24 cellular contexts compared by ENCODE assay signal in the genomic region with DNA sequence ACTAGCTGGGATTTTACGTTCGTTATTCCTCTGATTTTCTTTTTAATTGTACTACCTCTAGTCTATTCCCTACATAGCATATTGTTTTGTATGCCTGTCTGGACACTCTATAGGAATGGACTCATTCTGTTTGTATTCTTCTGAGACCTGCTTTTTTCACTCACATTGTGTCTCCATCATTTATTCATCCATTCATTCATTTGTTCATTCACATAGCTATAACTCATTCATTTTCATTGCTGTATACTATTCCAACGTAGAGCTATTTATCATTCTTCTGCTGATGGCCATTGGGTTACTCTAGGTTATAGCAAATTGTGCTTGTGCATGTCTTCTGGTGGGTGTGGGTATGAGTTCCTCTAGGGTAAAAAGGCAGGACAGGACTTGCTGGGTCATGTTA.
A peak's percentile ranks its signal among the peaks of the same experiment; 100 is the strongest.
DNase-seq lines count a peak whose midpoint lies in the region; ATAC-seq, FAIRE-seq and TF ChIP-seq lines count a peak whose summit lies in the region.
"Had no signal": no experiment of that assay in that cellular context is flagged by ENCODE, and none has a peak within 500 bp of the region (broad histone marks: within the 10 kb centered on the region; RNA-seq: fewer than 3 reads in every experiment).

No MANE protein-coding gene starts in this region.

- no peaks in the 10 kb centered on the region for H3K9me3 ChIP-seq in HCT116 (ENCODE audit: control insufficient read depth in 1 of 2, insufficient read depth in 1 of 2, low read depth in 1 of 2, low read length in 2 of 2)
- no peaks in the 10 kb centered on the region for H3K9me3 ChIP-seq in neutrophil
- H3K9me3 ChIP-seq in HAP-1: no peaks in the 10 kb centered on the region
- H3K9me3 ChIP-seq: A549; BE2C; BLaER1 treated with 17β-estradiol and CSF1 and Interleukin-3, amounts not matched to agents 10 nM and 100 nM; Caco-2 had no signal

- no peak overlapping the region for H3K27ac Mint-ChIP-seq in effector memory CD8-positive, alpha-beta T cell
- H3K27ac Mint-ChIP-seq: CD14-positive monocyte; CD4-positive, alpha-beta T cell; CD8-positive, alpha-beta memory T cell had no signal

- TF ChIP-seq RAD21 in HCT116 (IDR thresholded peaks at IDR 0.05; ENCODE audit: low read depth): no peak

- H4K20me1 ChIP-seq in HCT116 (ENCODE audit: insufficient read depth): no peaks in the 10 kb centered on the region
- H4K20me1 ChIP-seq: BLaER1 treated with 17β-estradiol and CSF1 and Interleukin-3, amounts not matched to agents 10 nM and 100 nM had no signal

- no peak overlapping the region for H2AFZ ChIP-seq in HCT116 (ENCODE audit: low read depth, low read length, poor library complexity, severe bottlenecking)

- TF ChIP-seq POLR2A in HCT116 (IDR thresholded peaks at IDR 0.05; ENCODE audit: borderline replicate concordance, extremely low read depth, insufficient read depth, insufficient read length): no peak

- no peak for ATAC-seq in HCT116
- ATAC-seq in effector memory CD8-positive, alpha-beta T cell (replicated peaks): no peak
- ATAC-seq: A549 had no signal

- H3K9me3 Mint-ChIP-seq in effector memory CD8-positive, alpha-beta T cell: no peaks in the 10 kb centered on the region
- H3K9me3 Mint-ChIP-seq: CD14-positive monocyte; CD4-positive, alpha-beta T cell had no signal

- FAIRE-seq in bronchial epithelial cell (lab: Jason Lieb, UNC): no peak
- FAIRE-seq: A549, G401.6, GM12892, H54 had no signal

- no peaks in the 10 kb centered on the region for H3K36me3 ChIP-seq in HCT116 (ENCODE audit: control insufficient read depth in 1 of 2, insufficient read depth in 2 of 2, low read length in 2 of 2)
- H3K36me3 ChIP-seq in bronchial epithelial cell (ENCODE audit: control insufficient read depth, insufficient read depth, low read length): no peaks in the 10 kb centered on the region
- H3K36me3 ChIP-seq in neutrophil: no peaks in the 10 kb centered on the region
- H3K36me3 ChIP-seq in HAP-1 (replicated peaks): no peaks in the 10 kb centered on the region
- H3K36me3 ChIP-seq: BE2C; BLaER1 treated with 17β-estradiol and CSF1 and Interleukin-3, amounts not matched to agents 10 nM and 100 nM had no signal

- CTCF ChIA-PET in HCT116 (lab: Charles Lee): no interaction called here
- CTCF ChIA-PET in HEK293T (lab: Yijun Ruan, JAX): no interaction called here

- RAD21 ChIA-PET in HCT116 (lab: Charles Lee; ENCODE audit: low non-redundant PET in 1 of 2, low total read pairs in 2 of 2, uncharacterized antibody in 2 of 2, unreplicated experiment in 2 of 2): no interaction called here

- no peak for TF ChIP-seq CTCF in HCT116 (IDR thresholded peaks at IDR 0.05 in 2 of 3, conservative IDR thresholded peaks at IDR 0.05 in 1 of 3; ENCODE audit: borderline replicate concordance in 1 of 3, insufficient read depth in 1 of 3, low read depth in 2 of 3, low read length in 2 of 3)
- no peak for TF ChIP-seq CTCF in bronchial epithelial cell (IDR thresholded peaks at IDR 0.05; ENCODE audit: insufficient read depth, low read length, severe bottlenecking)
- TF ChIP-seq CTCF in neutrophil (IDR thresholded peaks at IDR 0.05): no peak

- no peak overlapping the region for H3K4me2 ChIP-seq in HCT116 (ENCODE audit: low read length)
- H3K4me2 ChIP-seq: A549 had no signal

- H3K4me1 Mint-ChIP-seq in effector memory CD8-positive, alpha-beta T cell (ENCODE audit: low read depth in 2 of 2): no peaks in the 10 kb centered on the region
- H3K4me1 Mint-ChIP-seq: CD8-positive, alpha-beta memory T cell had no signal

- H3K9ac ChIP-seq in HCT116 (ENCODE audit: low read length): no peak overlapping the region
- H3K9ac ChIP-seq: BLaER1 treated with 17β-estradiol and CSF1 and Interleukin-3, amounts not matched to agents 10 nM and 100 nM had no signal

- H3K4me1 ChIP-seq in HCT116 (ENCODE audit: control insufficient read depth in 1 of 2, insufficient read depth in 2 of 2, low read length in 2 of 2) (peaks cover 4 to 38% of the 10 kb centered on the region in 2 experiments; a peak in 3 of 4 replicates), neutrophil (ENCODE audit: control insufficient read depth in 1 of 2, insufficient read depth in 1 of 2, low read depth in 1 of 2, low read length in 1 of 2) (peaks cover 20% of the 10 kb centered on the region in 2 experiments), HAP-1 (no peaks in the 10 kb centered on the region)
- H3K4me1 ChIP-seq: BE2C had no signal

- intact Hi-C loops in HCT116 (cut with micrococcal nuclease): no loop called here

- H3K4me3 Mint-ChIP-seq in effector memory CD8-positive, alpha-beta T cell: no peak overlapping the region
- H3K4me3 Mint-ChIP-seq: CD14-positive monocyte; CD4-positive, alpha-beta T cell; CD8-positive, alpha-beta memory T cell had no signal

- H3K79me2 ChIP-seq in HCT116 (ENCODE audit: insufficient read depth, low read length): no peaks in the 10 kb centered on the region

- H3K36me3 Mint-ChIP-seq in effector memory CD8-positive, alpha-beta T cell (ENCODE audit: insufficient read depth): no peaks in the 10 kb centered on the region
- H3K36me3 Mint-ChIP-seq: CD14-positive monocyte; CD8-positive, alpha-beta memory T cell had no signal

- peaks cover 10 to 13% of the 10 kb centered on the region in 2 donors for H3K27me3 Mint-ChIP-seq in effector memory CD8-positive, alpha-beta T cell

- H3K9me2 ChIP-seq in HCT116 (ENCODE audit: insufficient read depth): no peaks in the 10 kb centered on the region

- H3K27ac ChIP-seq in HCT116 (ENCODE audit: low read depth, low read length): no peak overlapping the region
- peak overlapping the region; percentile 75 for H3K27ac ChIP-seq in neutrophil
- H3K27ac ChIP-seq: A549; BLaER1 treated with 17β-estradiol and CSF1 and Interleukin-3, amounts not matched to agents 10 nM and 100 nM had no signal

- H3K4me3 ChIP-seq in HCT116 (replicated peaks in 1 of 2; ENCODE audit: low read depth in 1 of 2, low read length in 2 of 2) (no peak overlapping the region), bronchial epithelial cell (ENCODE audit: low read depth, low read length) (no peak overlapping the region), neutrophil (ENCODE audit: low read depth in 1 of 2, low read length in 1 of 2) (no peak overlapping the region), HAP-1 (no peak overlapping the region)
- H3K4me3 ChIP-seq: A549; BLaER1 treated with 17β-estradiol and CSF1 and Interleukin-3, amounts not matched to agents 10 nM and 100 nM had no signal

- no TSS peak for BruUV-seq in HCT116 (replicated peaks; lab: Mats Ljungman, UMichigan)

- H3K27me3 ChIP-seq in HCT116 (ENCODE audit: insufficient read depth, low read length) (no peaks in the 10 kb centered on the region), bronchial epithelial cell (ENCODE audit: control insufficient read depth, insufficient read depth, low read length) (no peaks in the 10 kb centered on the region), neutrophil (no peaks in the 10 kb centered on the region), HAP-1 (ENCODE audit: low read depth) (no peaks in the 10 kb centered on the region)
- H3K27me3 ChIP-seq: BE2C; BLaER1 treated with 17β-estradiol and CSF1 and Interleukin-3, amounts not matched to agents 10 nM and 100 nM had no signal

- POLR2A ChIA-PET in HCT116 (lab: Charles Lee) (interaction anchor here (1.5 kb wide), 1 partner anchor 9 kb away, joined by 5 read pairs; no protein-coding TSS in a partner anchor), HEK293T (lab: Yijun Ruan, JAX) (no interaction called here)

- in situ Hi-C loops in HAP-1 (cut with MboI; ENCODE audit: low sequenced_read_pairs): no loop called here

- DNase-seq in HCT116 (ENCODE audit: low read depth, low spot score): no peak
- DNase-seq in HEK293T (ENCODE audit: extremely low spot score): no peak
- peak; percentile 27 for DNase-seq in bronchial epithelial cell (ENCODE audit: low read depth)
- DNase-seq in HPDE6-E6E7 (ENCODE audit: extremely low spot score): no peak
- DNase-seq in HAP-1 (ENCODE audit: low spot score in 2 of 2): no peak
- no peak for DNase-seq in effector memory CD8-positive, alpha-beta T cell
- DNase-seq: 8988T; ACHN; AML-193; BE2C; Caco-2; CD4-positive, alpha-beta T cell; CD8-positive, alpha-beta memory T cell; DMS153; DND-41; GOT3; HCEC 1CT had no signal

TF ChIP-seq in HCT116, 20 proteins besides CTCF, POLR2A, EP300 and RAD21:
- TF ChIP-seq SIN3A (IDR thresholded peaks at IDR 0.05; ENCODE audit: low read depth) (no peak), EGR1 (IDR thresholded peaks at IDR 0.05; ENCODE audit: low read depth) (no peak)
- TF ChIP-seq, protein P1, sequence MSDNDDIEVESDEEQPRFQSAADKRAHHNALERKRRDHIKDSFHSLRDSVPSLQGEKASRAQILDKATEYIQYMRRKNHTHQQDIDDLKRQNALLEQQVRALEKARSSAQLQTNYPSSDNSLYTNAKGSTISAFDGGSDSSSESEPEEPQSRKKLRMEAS (IDR thresholded peaks at IDR 0.05): 0 out of 2 replicates have a peak, but pooled peaks have one; percentile 5

TF ChIP-seq in HEK293T, 16 proteins besides CTCF, POLR2A, EP300 and RAD21:
- TF ChIP-seq SP1 (IDR thresholded peaks at IDR 0.05) (no peak), ELF4 (IDR thresholded peaks at IDR 0.05) (no peak), SUZ12 (IDR thresholded peaks at IDR 0.05) (no peak), FOXM1 (IDR thresholded peaks at IDR 0.05; ENCODE audit: borderline replicate concordance) (no peak)
- TF ChIP-seq, protein P2, sequence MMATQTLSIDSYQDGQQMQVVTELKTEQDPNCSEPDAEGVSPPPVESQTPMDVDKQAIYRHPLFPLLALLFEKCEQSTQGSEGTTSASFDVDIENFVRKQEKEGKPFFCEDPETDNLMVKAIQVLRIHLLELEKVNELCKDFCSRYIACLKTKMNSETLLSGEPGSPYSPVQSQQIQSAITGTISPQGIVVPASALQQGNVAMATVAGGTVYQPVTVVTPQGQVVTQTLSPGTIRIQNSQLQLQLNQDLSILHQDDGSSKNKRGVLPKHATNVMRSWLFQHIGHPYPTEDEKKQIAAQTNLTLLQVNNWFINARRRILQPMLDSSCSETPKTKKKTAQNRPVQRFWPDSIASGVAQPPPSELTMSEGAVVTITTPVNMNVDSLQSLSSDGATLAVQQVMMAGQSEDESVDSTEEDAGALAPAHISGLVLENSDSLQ (IDR thresholded peaks at IDR 0.05): 0 out of 2 replicates have a peak, but pooled peaks have one; percentile 18
